In the genomic region with DNA sequence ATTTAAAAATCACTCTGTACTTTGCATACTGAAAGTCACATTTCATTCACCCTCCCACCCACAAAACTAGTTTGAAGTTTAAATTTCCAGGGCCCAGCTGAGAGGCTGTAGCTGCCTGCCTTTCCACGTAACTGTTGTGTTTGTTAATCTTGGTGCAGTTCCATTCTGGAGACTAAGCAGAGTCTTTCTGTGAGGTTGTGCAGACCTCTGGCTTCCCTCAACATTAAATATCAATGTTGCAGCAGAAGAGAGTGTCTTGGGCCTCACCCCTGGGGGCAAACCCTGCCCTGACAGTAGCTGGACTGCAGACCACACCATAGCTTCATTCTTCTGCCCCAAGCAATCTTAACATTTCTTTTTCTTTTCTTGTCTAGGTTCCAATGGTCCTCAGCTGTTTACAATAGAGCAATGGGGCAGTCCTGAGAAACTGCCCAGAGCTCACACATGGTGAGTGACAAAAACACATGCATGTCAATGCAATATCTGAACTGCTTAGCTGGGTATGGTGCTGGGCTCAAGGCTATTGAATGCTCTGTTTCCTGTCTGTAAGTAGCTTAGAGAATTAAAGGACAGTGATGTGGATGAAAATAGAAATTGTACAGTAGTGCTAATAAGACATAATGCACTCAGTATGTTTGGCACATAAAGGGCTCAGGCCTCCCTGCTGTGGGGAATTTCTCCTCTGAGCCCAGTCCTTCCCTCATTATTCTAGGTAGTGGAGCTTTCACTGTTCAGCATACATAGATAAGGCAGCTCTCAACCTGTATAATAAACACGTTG, we compare ENCODE assay signal across 23 cellular contexts.
DNase-seq lines count a peak whose midpoint lies in the region; FAIRE-seq and TF ChIP-seq lines count a peak whose summit lies in the region.
"Had no signal": no experiment of that assay in that cellular context is flagged by ENCODE, and none has a peak within 500 bp of the region (broad histone marks: within the 10 kb centered on the region; RNA-seq: fewer than 3 reads in every experiment).

No MANE protein-coding gene starts in this region.

- no peak overlapping the region for H2BK120ac ChIP-seq in trophoblast cell (ENCODE audit: insufficient read depth, low read length, poor library complexity)

- no peak overlapping the region for H4K12ac ChIP-seq in trophoblast cell (ENCODE audit: low read depth, low read length)

- H3K4me1 ChIP-seq in trophoblast cell (ENCODE audit: control insufficient read depth in 1 of 2, insufficient read depth in 2 of 2, low read length in 2 of 2): peaks cover 13% of the 10 kb centered on the region in 2 experiments

- H3K4me3 ChIP-seq in WERI-Rb-1 (ENCODE audit: low read depth, low read length) (no peak overlapping the region), trophoblast cell (ENCODE audit: low read depth, low read length) (no peak overlapping the region)
- H3K4me3 ChIP-seq: GM12878, heart left ventricle had no signal

- WGBS in trophoblast cell (ENCODE audit: extremely low coverage, insufficient coverage, insufficient read length): no CpG with 5 or more reads among the region's 2 CpGs

- no peak overlapping the region for H3K4me2 ChIP-seq in trophoblast cell (ENCODE audit: low read length)
- H3K4me2 ChIP-seq: KMS-11 had no signal

- H3K9me3 ChIP-seq in WERI-Rb-1 (ENCODE audit: severe bottlenecking) (no peaks in the 10 kb centered on the region), trophoblast cell (ENCODE audit: insufficient read depth, low read depth, low read length) (peaks cover 2% of the 10 kb centered on the region)
- H3K9me3 ChIP-seq: heart left ventricle had no signal

- peak overlapping the region; percentile 42 for H4K91ac ChIP-seq in trophoblast cell (ENCODE audit: low read depth, low read length)

- FAIRE-seq in D721Med (lab: Jason Lieb, UNC): peak; percentile 99
- FAIRE-seq: G401.6, GM12878, islet of Langerhans had no signal

- peaks cover 2% of the 10 kb centered on the region for H3K79me1 ChIP-seq in trophoblast cell (ENCODE audit: low read length)

- no peak overlapping the region; the same call in 1 of the 2 replicates for H3K27ac ChIP-seq in WERI-Rb-1
- peak overlapping the region; percentile 77 for H3K27ac ChIP-seq in trophoblast cell (ENCODE audit: low read depth, low read length)
- H3K27ac ChIP-seq: KMS-11 had no signal

- no peak overlapping the region for H3K14ac ChIP-seq in trophoblast cell (ENCODE audit: low read length)

- in situ Hi-C loops in GM13976 (cut with MboI; ENCODE audit: low sequenced_read_pairs, unreplicated experiment): no loop called here

- H3K18ac ChIP-seq in trophoblast cell (ENCODE audit: low read length): no peak overlapping the region

- no peak overlapping the region for H3K23ac ChIP-seq in trophoblast cell (ENCODE audit: low read length)

- H2BK5ac ChIP-seq in trophoblast cell (ENCODE audit: low read depth, low read length, poor library complexity): no peak overlapping the region

- TF ChIP-seq CTCF in D721Med (IDR thresholded peaks at IDR 0.05; ENCODE audit: insufficient read depth, missing control alignments) (no peak), WERI-Rb-1 (IDR thresholded peaks at IDR 0.05; ENCODE audit: low read depth, low read length) (no peak), GM13976 (IDR thresholded peaks at IDR 0.05; ENCODE audit: borderline replicate concordance, control extremely low read depth, extremely low read depth, insufficient read depth, missing control alignments) (no peak)

- DNase-seq in D721Med (ENCODE audit: insufficient read length, low spot score): peak; percentile 77
- DNase-seq in WERI-Rb-1: peak; percentile 53
- DNase-seq in foreskin melanocyte: peak; percentile 33
- DNase-seq in trophoblast cell: no peak
- no peak for DNase-seq in DMS79 treated with DMSO at 0.1 percent for 48 hours (lab: John Stamatoyannopoulos, UW)
- no peak for DNase-seq in GM13976 (ENCODE audit: low spot score)
- DNase-seq in NCI-H1436 treated with DMSO at 0.1 percent for 48 hours (lab: John Stamatoyannopoulos, UW): no peak
- DNase-seq in central memory CD4-positive, alpha-beta T cell: no peak
- DNase-seq: ACHN; activated effector memory CD4-positive, alpha-beta T cell treated with Interleukin-2 at 50 U/mL for 16 hours; amniotic stem cell; CD4-positive, alpha-beta memory T cell; GOT3; heart left ventricle; mesendoderm; NCI-H1092 treated with DMSO at 0.1 percent for 48 hours; NCI-H446; stimulated activated naive CD4-positive, alpha-beta T cell treated with Interleukin-2 at 50 U/mL for 16 hours; T-helper 2 cell had no signal

- no peak overlapping the region for H4K8ac ChIP-seq in trophoblast cell (ENCODE audit: low read depth, low read length)

- no peak overlapping the region for H2BK12ac ChIP-seq in trophoblast cell (ENCODE audit: low read length)

- no peak overlapping the region for H2AK5ac ChIP-seq in trophoblast cell (ENCODE audit: low read length)

- H3K79me2 ChIP-seq in trophoblast cell (ENCODE audit: control insufficient read depth, insufficient read depth, low read length, poor library complexity): no peaks in the 10 kb centered on the region

- H2AFZ ChIP-seq in trophoblast cell (ENCODE audit: insufficient read depth, low read length, poor library complexity): no peak overlapping the region

- H3K9ac ChIP-seq in trophoblast cell (ENCODE audit: low read length): no peak overlapping the region
- H3K9ac ChIP-seq: KMS-11 had no signal

- no peaks in the 10 kb centered on the region for H3K27me3 ChIP-seq in WERI-Rb-1 (ENCODE audit: insufficient read depth, low read depth, severe bottlenecking)
- H3K27me3 ChIP-seq in trophoblast cell (ENCODE audit: insufficient read depth, low read length): no peaks in the 10 kb centered on the region
- H3K27me3 ChIP-seq: heart left ventricle had no signal

- H3K4ac ChIP-seq in trophoblast cell (ENCODE audit: low read depth, low read length): no peak overlapping the region

- H3K36me3 ChIP-seq in WERI-Rb-1 (peaks cover 81% of the 10 kb centered on the region), trophoblast cell (ENCODE audit: control insufficient read depth in 1 of 2, insufficient read depth in 2 of 2, low read length in 2 of 2) (peaks cover 22 to 45% of the 10 kb centered on the region in 2 experiments)

Comparison
In these comparisons a context has a peak if more than half of its experiments do, and no peak if none do; other contexts are left out.
1. DNase-seq: peak in D721Med (single experiment), WERI-Rb-1 (single experiment) and foreskin melanocyte (single experiment); none in trophoblast cell (0 of 2), DMS79 treated with DMSO at 0.1 percent for 48 hours (single experiment), GM13976 (single experiment), NCI-H1436 treated with DMSO at 0.1 percent for 48 hours (single experiment) and central memory CD4-positive, alpha-beta T cell (single experiment).